Comparison of ENCODE assay signal across 8 cellular contexts in the genomic region with DNA sequence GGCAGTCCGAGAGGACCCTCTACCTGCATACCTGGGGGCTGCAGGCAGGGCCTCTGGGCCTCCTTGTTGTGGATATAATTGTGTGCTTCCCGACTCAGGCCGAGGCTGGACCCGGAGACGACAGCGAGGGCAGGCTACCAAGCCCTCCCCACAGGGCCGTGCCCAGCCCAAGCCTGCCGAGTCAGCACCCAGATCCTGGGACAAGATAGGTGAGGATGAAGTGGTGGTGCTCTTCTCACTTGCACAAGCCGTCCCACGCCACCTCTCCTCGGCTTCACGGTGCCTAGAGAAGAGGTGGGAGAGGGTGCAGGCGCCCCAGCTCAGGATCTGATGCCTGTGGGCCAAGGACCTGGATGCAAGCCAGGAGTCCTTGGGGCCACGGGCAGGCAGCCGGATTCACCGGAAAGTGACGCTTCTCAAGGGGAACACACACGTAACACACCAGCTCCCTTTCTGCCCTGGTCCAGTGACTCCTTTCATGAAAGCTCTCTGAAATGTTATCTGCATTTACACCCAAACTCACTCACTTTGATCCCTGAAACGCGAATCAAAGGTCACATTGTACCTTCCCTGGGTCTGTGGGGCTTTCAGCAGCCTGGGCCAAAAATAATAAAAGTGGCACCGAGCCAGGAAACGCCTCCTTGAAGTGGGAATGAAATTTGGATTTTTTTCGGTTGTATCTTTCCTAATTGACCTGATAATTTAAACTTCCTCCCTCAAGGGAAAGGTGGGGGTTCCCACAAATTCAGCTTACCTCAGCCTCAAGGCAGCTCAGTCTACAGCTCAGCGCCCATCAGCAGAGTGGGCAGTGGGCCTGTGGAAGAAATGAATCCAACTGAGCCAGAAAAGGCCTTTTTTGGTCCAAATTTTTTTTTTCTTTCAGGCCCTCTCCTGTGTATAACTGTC. TPM values are rescaled to one million over a fixed set of nuclear protein-coding genes. Genes with fewer than 3 reads are reported as not detected.
A peak's percentile ranks its signal among the peaks of the same experiment; 100 is the strongest.
DNase-seq lines count a peak whose midpoint lies in the region; ATAC-seq lines count a peak whose summit lies in the region.

No MANE protein-coding gene starts in this region.

- peak; percentile 18 to 71 for DNase-seq in NCI-H524 (lab: John Stamatoyannopoulos, UW)
- DNase-seq in NCI-H524 treated with DMSO at 0.1 percent for 48 hours (lab: John Stamatoyannopoulos, UW): no peak
- peak; percentile 60 for DNase-seq in NCI-H2196 (lab: John Stamatoyannopoulos, UW; ENCODE audit: unreplicated experiment)
- DNase-seq in activated CD4-positive, alpha-beta T cell treated with anti-CD3 and anti-CD28 coated beads, Interleukin-2, amount 50 U/mL, for 4 hours: peak; percentile 31 to 39
- DNase-seq in stimulated activated CD8-positive, alpha-beta memory T cell treated with anti-CD3 and anti-CD28 coated beads, Interleukin-7, amount 100 ng/mL, for 24 hours (ENCODE audit: low read depth): peak; percentile 38

- WGBS in mesodermal cell (ENCODE audit: insufficient coverage in 2 of 2), 2 experiments: 44 to 69% methylated on average over 15 to 22 of the region's 24 CpGs

- no peaks in the 10 kb centered on the region for H3K27me3 ChIP-seq in endocrine pancreas (ENCODE audit: control insufficient read depth, insufficient read depth, low read length)

- ATAC-seq in HG02870 (IDR thresholded peaks at IDR 0.05; ENCODE audit: unreplicated experiment): peak; percentile 22

- H3K36me3 ChIP-seq in endocrine pancreas (ENCODE audit: control insufficient read depth, insufficient read depth, low read length): peaks cover 5% of the 10 kb centered on the region
- peaks cover 26% of the 10 kb centered on the region for H3K36me3 ChIP-seq in mesodermal cell (ENCODE audit: control insufficient read depth, insufficient read depth, low read length)

- H3K4me1 ChIP-seq in endocrine pancreas (ENCODE audit: control insufficient read depth, insufficient read depth, low read length) (no peaks in the 10 kb centered on the region), mesodermal cell (ENCODE audit: control insufficient read depth, insufficient read depth, low read length, poor library complexity, severe bottlenecking) (peaks cover 32% of the 10 kb centered on the region)

- H3K27ac ChIP-seq in mesodermal cell (ENCODE audit: low read depth, low read length, severe bottlenecking): peak overlapping the region; percentile 67

- H3K9me3 ChIP-seq in endocrine pancreas (ENCODE audit: control insufficient read depth, low read length) (no peaks in the 10 kb centered on the region), mesodermal cell (ENCODE audit: control insufficient read depth, low read length) (no peaks in the 10 kb centered on the region)

- peak overlapping the region; percentile 80 for H3K9ac ChIP-seq in endocrine pancreas (ENCODE audit: control insufficient read depth, insufficient read depth, low read length)

- no peak overlapping the region for H3K4me3 ChIP-seq in endocrine pancreas (ENCODE audit: control insufficient read depth, insufficient read depth, low read length)
- H3K4me3 ChIP-seq in mesodermal cell (ENCODE audit: extremely low read depth, insufficient read depth, low read length, poor library complexity, severe bottlenecking): peak overlapping the region; percentile 89

RNA-seq across cellular contexts. Expression of a gene that starts 1.1 kb away (rescaled TPM):
- polyA plus RNA-seq in mesodermal cell (2013, experiment 1 of 2): 8.4 TPM
- polyA plus RNA-seq in mesodermal cell (2013, experiment 2 of 2): 7.7 TPM

RNA-seq across cellular contexts. Expression of a gene that starts 1.1 kb away (rescaled TPM):
- polyA plus RNA-seq in mesodermal cell (2013, experiment 1 of 2): 9.7 TPM
- polyA plus RNA-seq in mesodermal cell (2013, experiment 2 of 2): 8.9 TPM
